Comparison of ENCODE assay signal across 8 cellular contexts in genomic region chr9:96853711-96854072, GRCh38. TPM values are rescaled to one million over a fixed set of nuclear protein-coding genes. Genes with fewer than 3 reads are reported as not detected.
DNase-seq lines count a peak whose midpoint lies in the region; ATAC-seq and TF ChIP-seq lines count a peak whose summit lies in the region.

No MANE protein-coding gene starts in this region.

- H3K27me3 ChIP-seq in SJCRH30 = no peaks in the 10 kb centered on the region
- H3K27me3 ChIP-seq in esophagus squamous epithelium = no peaks in the 10 kb centered on the region
- no peaks in the 10 kb centered on the region for H3K27me3 ChIP-seq in neuron (ENCODE audit: insufficient read depth, low read length)

- H3K9me3 Mint-ChIP-seq in activated CD4-positive, alpha-beta T cell treated with anti-CD3 and anti-CD28 coated beads for 36 hours (ENCODE audit: low read depth) = no peaks in the 10 kb centered on the region

- CTCF ChIA-PET in activated CD4-positive, alpha-beta T cell treated with anti-CD3 and anti-CD28 coated beads for 36 hours (lab: Charles Lee) = interaction anchor here (0.6 to 1.5 kb wide), 6 partner anchors 9 to 559 kb away, joined by 3 to 6 read pairs (median 4); no protein-coding TSS in a partner anchor

- peak overlapping the region; percentile 90 for H3K27ac Mint-ChIP-seq in activated CD4-positive, alpha-beta T cell treated with anti-CD3 and anti-CD28 coated beads for 36 hours

- H3K27ac ChIP-seq in SJCRH30 (peak overlapping the region; percentile 42), esophagus squamous epithelium (peak overlapping the region; percentile 79 to 89 (median 86))

- TF ChIP-seq POLR2A in esophagus squamous epithelium (IDR thresholded peaks at IDR 0.05) = no peak

- peaks cover 9% of the 10 kb centered on the region; the same call in 1 of the 2 replicates for H3K4me1 ChIP-seq in SJCRH30
- H3K4me1 ChIP-seq in esophagus squamous epithelium = peaks cover 7 to 33% (median 13%) of the 10 kb centered on the region in 3 donors
- peaks cover 11% of the 10 kb centered on the region for H3K4me1 ChIP-seq in neuron (ENCODE audit: insufficient read depth, low read length)

- TF ChIP-seq CTCF in esophagus squamous epithelium (IDR thresholded peaks at IDR 0.05) = no peak

- H3K36me3 ChIP-seq in SJCRH30 = peaks cover 3% of the 10 kb centered on the region; the same call in 1 of the 2 replicates
- H3K36me3 ChIP-seq in esophagus squamous epithelium = peaks cover 0 to 5% (median 0%) of the 10 kb centered on the region in 3 donors
- no peaks in the 10 kb centered on the region for H3K36me3 ChIP-seq in neuron (ENCODE audit: insufficient read depth, low read length)

- H3K4me1 Mint-ChIP-seq in activated CD4-positive, alpha-beta T cell treated with anti-CD3 and anti-CD28 coated beads for 36 hours = peaks cover 50% of the 10 kb centered on the region

- H3K4me3 Mint-ChIP-seq in activated CD4-positive, alpha-beta T cell treated with anti-CD3 and anti-CD28 coated beads for 36 hours = peak overlapping the region; percentile 96

- WGBS in esophagus squamous epithelium, 2 donors = 1% methylated on average over 9 of the region's 9 CpGs

- H3K36me3 Mint-ChIP-seq in activated CD4-positive, alpha-beta T cell treated with anti-CD3 and anti-CD28 coated beads for 36 hours (ENCODE audit: low read depth) = peaks cover 24% of the 10 kb centered on the region

- ATAC-seq in activated CD4-positive, alpha-beta T cell treated with anti-CD3 and anti-CD28 coated beads for 36 hours = no peak
- peak; percentile 14 for ATAC-seq in HG02943 (IDR thresholded peaks at IDR 0.05; ENCODE audit: low read depth, unreplicated experiment)

- intact Hi-C loops in activated CD4-positive, alpha-beta T cell treated with anti-CD3 and anti-CD28 coated beads for 36 hours (cut with DNase I, micrococcal nuclease) = loop anchor here (1.0 to 10.0 kb wide), 11 partner anchors 22 to 1339 kb away; partner anchors contain the start of genes ZNF510 (in 2 of the 2), HABP4 (in 1 of the 2), PTCH1 (in 1 of the 2) and TMOD1 (in 1 of the 2)
- intact Hi-C loops in esophagus squamous epithelium (cut with DNase I) = loop anchor here (5.0 to 10.0 kb wide), 2 partner anchors 261 to 549 kb away; no protein-coding TSS in a partner anchor

- H2AFZ ChIP-seq in neuron (ENCODE audit: low read depth, low read length) = peak overlapping the region; percentile 83

- H3K9me3 ChIP-seq in SJCRH30 (replicated peaks) (no peaks in the 10 kb centered on the region; the same call in 1 of the 2 replicates), esophagus squamous epithelium (peaks cover 0 to 15% (median 0%) of the 10 kb centered on the region in 3 donors), neuron (ENCODE audit: low read length) (peaks cover 3% of the 10 kb centered on the region)

- peak; percentile 14 for DNase-seq in activated CD4-positive, alpha-beta T cell treated with anti-CD3 and anti-CD28 coated beads for 36 hours
- DNase-seq in activated CD4-positive, alpha-beta T cell treated with anti-CD3 and anti-CD28 coated beads, Interleukin-2, amount 50 U/mL, for 48 hours = no peak
- DNase-seq in SJCRH30 (no peak), esophagus squamous epithelium (lab: John Stamatoyannopoulos, UW) (no peak), AG20443 (ENCODE audit: low spot score) (no peak), SK-N-DZ (ENCODE audit: low spot score) (no peak)

- peaks cover 11% of the 10 kb centered on the region for H3K27me3 Mint-ChIP-seq in activated CD4-positive, alpha-beta T cell treated with anti-CD3 and anti-CD28 coated beads for 36 hours

- H3K4me3 ChIP-seq in SJCRH30 (peak overlapping the region; percentile 85), esophagus squamous epithelium (peak overlapping the region; percentile 70 to 90 (median 81)), neuron (ENCODE audit: low read length) (peak overlapping the region; percentile 90)

- POLR2A ChIA-PET in activated CD4-positive, alpha-beta T cell treated with anti-CD3 and anti-CD28 coated beads for 36 hours (lab: Charles Lee) = no interaction called here

RNA-seq across cellular contexts. Expression of gene ZNF782, which starts 0.6 kb away (rescaled TPM):
- 1 to 10 TPM; 3.8 to 4.8 TPM for total RNA-seq in activated CD4-positive, alpha-beta T cell treated with anti-CD3 and anti-CD28 coated beads for 36 hours
- 7.2 and 9.3 TPM in 2 replicates for total RNA-seq in SJCRH30 (2014; rRNA removed; shearing (Covaris generic))
- total RNA-seq in esophagus squamous epithelium = 10 to 100 TPM in 1 of 4 donors, 1 to 10 TPM in 3; 4.7 to 10.1 (median 6.5) TPM
- polyA plus RNA-seq in SK-N-DZ (2014; cell fraction: cytosol; rRNA removed) = 2.1 and 4.7 TPM in 2 replicates
- 7.4 and 10.8 TPM in 2 replicates for polyA plus RNA-seq in SK-N-DZ (2014; cell fraction: nucleus; rRNA removed)
